Comparison of ENCODE assay signal across 2 cellular contexts in the genomic region with DNA sequence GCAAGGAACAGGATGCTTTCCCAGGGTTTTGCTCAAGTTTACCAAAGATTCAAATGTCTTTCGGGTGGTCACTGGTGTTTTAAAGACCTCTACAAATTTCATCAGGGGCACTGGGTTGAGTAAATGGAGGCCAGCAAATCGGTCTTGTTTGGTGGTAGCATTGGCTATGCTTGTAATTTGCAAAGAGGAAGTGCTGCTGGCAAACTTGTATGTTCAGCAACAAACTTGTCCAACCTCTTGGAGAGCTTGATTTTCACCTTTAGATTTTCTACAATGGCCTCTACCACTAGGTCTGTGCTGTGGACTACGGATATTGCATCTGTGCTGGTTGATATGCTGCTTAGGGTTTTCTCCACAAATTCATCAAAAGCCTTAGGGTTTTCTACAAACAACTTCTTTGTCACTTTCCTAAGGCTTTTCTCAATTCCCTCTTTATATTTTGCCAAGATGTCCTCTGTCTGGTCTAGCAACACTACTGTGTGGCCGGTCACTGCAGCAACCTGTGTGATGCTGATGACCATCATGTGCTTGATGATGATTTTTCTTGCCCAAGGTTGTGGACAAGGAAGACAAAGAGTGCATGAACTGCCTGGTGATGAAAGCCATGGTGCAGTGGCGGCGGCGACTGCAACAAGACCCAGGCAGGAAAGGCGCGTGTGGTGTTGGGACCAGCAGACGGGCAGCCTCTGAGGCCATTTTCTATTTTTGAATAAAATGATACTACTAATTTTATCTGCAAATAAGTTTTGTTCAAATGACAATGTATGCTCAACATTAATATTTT.
TF ChIP-seq lines count a peak whose summit lies in the region.

No MANE protein-coding gene starts in this region.

TF ChIP-seq in A549, 52 proteins besides CTCF, POLR2A, EP300 and RAD21:
- TF ChIP-seq CBX2 (IDR thresholded peaks at IDR 0.05; ENCODE audit: borderline replicate concordance, low read depth) = no peak
- no peak for TF ChIP-seq ESRRA (IDR thresholded peaks at IDR 0.05; ENCODE audit: borderline replicate concordance, low read length)
- TF ChIP-seq, protein P1, sequence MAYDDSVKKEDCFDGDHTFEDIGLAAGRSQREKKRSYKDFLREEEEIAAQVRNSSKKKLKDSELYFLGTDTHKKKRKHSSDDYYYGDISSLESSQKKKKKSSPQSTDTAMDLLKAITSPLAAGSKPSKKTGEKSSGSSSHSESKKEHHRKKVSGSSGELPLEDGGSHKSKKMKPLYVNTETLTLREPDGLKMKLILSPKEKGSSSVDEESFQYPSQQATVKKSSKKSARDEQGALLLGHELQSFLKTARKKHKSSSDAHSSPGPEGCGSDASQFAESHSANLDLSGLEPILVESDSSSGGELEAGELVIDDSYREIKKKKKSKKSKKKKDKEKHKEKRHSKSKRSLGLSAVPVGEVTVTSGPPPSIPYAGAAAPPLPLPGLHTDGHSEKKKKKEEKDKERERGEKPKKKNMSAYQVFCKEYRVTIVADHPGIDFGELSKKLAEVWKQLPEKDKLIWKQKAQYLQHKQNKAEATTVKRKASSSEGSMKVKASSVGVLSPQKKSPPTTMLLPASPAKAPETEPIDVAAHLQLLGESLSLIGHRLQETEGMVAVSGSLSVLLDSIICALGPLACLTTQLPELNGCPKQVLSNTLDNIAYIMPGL (CRISPR knock-in tag; IDR thresholded peaks at IDR 0.05; ENCODE audit: borderline replicate concordance) = no peak
- TF ChIP-seq ZSCAN20 (CRISPR knock-in tag; IDR thresholded peaks at IDR 0.05) = no peak
- TF ChIP-seq CBX8 (IDR thresholded peaks at IDR 0.05) = no peak
- TF ChIP-seq MAZ (IDR thresholded peaks at IDR 0.05; ENCODE audit: borderline replicate concordance, low read depth, low read length) = no peak
- TF ChIP-seq BHLHE40 (IDR thresholded peaks at IDR 0.05; ENCODE audit: low read depth, low read length) = no peak
- no peak for TF ChIP-seq ZC3H11A (IDR thresholded peaks at IDR 0.05)
- TF ChIP-seq RARB (CRISPR knock-in tag; IDR thresholded peaks at IDR 0.05) = no peak
- TF ChIP-seq, protein P2, sequence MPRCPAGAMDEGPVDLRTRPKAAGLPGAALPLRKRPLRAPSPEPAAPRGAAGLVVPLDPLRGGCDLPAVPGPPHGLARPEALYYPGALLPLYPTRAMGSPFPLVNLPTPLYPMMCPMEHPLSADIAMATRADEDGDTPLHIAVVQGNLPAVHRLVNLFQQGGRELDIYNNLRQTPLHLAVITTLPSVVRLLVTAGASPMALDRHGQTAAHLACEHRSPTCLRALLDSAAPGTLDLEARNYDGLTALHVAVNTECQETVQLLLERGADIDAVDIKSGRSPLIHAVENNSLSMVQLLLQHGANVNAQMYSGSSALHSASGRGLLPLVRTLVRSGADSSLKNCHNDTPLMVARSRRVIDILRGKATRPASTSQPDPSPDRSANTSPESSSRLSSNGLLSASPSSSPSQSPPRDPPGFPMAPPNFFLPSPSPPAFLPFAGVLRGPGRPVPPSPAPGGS (IDR thresholded peaks at IDR 0.05) = no peak
- TF ChIP-seq RFX5 (IDR thresholded peaks at IDR 0.05) = no peak
- TF ChIP-seq SMC3 (IDR thresholded peaks at IDR 0.05) = no peak
- TF ChIP-seq SREBF2 (IDR thresholded peaks at IDR 0.05) = no peak
- TF ChIP-seq ZFP36 (IDR thresholded peaks at IDR 0.05; ENCODE audit: borderline replicate concordance, partially characterized antibody) = no peak
TF ChIP-seq in A549: peak in this region for 0.

TF ChIP-seq in H1, 55 proteins besides CTCF, POLR2A, EP300 and RAD21:
- no peak for TF ChIP-seq TAF7 (optimal IDR thresholded peaks at IDR 0.05; ENCODE audit: borderline replicate concordance, low read depth, low read length)
- TF ChIP-seq TBP (IDR thresholded peaks at IDR 0.05; ENCODE audit: low read depth, low read length) = no peak
- TF ChIP-seq TCF12 (IDR thresholded peaks at IDR 0.05; ENCODE audit: low read depth, low read length) = no peak
- TF ChIP-seq SIX5 (IDR thresholded peaks at IDR 0.05; ENCODE audit: low read depth, low read length) = no peak
- TF ChIP-seq KDM4A (IDR thresholded peaks at IDR 0.05; ENCODE audit: low read depth, low read length, severe bottlenecking) = no peak
- TF ChIP-seq, protein P3, sequence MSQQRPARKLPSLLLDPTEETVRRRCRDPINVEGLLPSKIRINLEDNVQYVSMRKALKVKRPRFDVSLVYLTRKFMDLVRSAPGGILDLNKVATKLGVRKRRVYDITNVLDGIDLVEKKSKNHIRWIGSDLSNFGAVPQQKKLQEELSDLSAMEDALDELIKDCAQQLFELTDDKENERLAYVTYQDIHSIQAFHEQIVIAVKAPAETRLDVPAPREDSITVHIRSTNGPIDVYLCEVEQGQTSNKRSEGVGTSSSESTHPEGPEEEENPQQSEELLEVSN (IDR thresholded peaks at IDR 0.05) = no peak
- no peak for TF ChIP-seq CEBPB (IDR thresholded peaks at IDR 0.05; ENCODE audit: low read depth, low read length)
- TF ChIP-seq EZH2 (IDR thresholded peaks at IDR 0.05; ENCODE audit: low read depth, low read length, severe bottlenecking) = no peak
- TF ChIP-seq POLR2AphosphoS5 (IDR thresholded peaks at IDR 0.05; ENCODE audit: low read depth, low read length) = no peak
- TF ChIP-seq SIRT6 (IDR thresholded peaks at IDR 0.05; ENCODE audit: low read length) = no peak
- no peak for TF ChIP-seq YY1 (IDR thresholded peaks at IDR 0.05; ENCODE audit: low read depth, low read length)
- TF ChIP-seq SRF (IDR thresholded peaks at IDR 0.05; ENCODE audit: low read depth, low read length) = no peak
- no peak for TF ChIP-seq FOSL1 (IDR thresholded peaks at IDR 0.05; ENCODE audit: insufficient read depth, low read depth, low read length)
- TF ChIP-seq HDAC6 (IDR thresholded peaks at IDR 0.05; ENCODE audit: low read depth, low read length) = no peak
- no peak for TF ChIP-seq CHD1 (IDR thresholded peaks at IDR 0.05; ENCODE audit: low read depth, low read length)
